Comparison of ENCODE assay signal across 2 cellular contexts in genomic region chr1:22557341-22557950, GRCh38.
TF ChIP-seq lines count a peak whose summit lies in the region.

No MANE protein-coding gene starts in this region.

TF ChIP-seq in IMR-90, 13 proteins besides CTCF, POLR2A, EP300 and RAD21:
- TF ChIP-seq MAFK (IDR thresholded peaks at IDR 0.05; ENCODE audit: low read depth, low read length) = no peak
- no peak for TF ChIP-seq RCOR1 (IDR thresholded peaks at IDR 0.05; ENCODE audit: insufficient replicate concordance, low read length)
- TF ChIP-seq, protein P1, sequence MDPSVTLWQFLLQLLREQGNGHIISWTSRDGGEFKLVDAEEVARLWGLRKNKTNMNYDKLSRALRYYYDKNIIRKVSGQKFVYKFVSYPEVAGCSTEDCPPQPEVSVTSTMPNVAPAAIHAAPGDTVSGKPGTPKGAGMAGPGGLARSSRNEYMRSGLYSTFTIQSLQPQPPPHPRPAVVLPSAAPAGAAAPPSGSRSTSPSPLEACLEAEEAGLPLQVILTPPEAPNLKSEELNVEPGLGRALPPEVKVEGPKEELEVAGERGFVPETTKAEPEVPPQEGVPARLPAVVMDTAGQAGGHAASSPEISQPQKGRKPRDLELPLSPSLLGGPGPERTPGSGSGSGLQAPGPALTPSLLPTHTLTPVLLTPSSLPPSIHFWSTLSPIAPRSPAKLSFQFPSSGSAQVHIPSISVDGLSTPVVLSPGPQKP (IDR thresholded peaks at IDR 0.05; ENCODE audit: borderline replicate concordance, low read depth, low read length) = no peak
- no peak for TF ChIP-seq SMC3 (IDR thresholded peaks at IDR 0.05; ENCODE audit: low read depth, low read length)
- TF ChIP-seq MAZ (IDR thresholded peaks at IDR 0.05; ENCODE audit: borderline replicate concordance, low read depth, low read length) = no peak
- TF ChIP-seq USF2 (IDR thresholded peaks at IDR 0.05; ENCODE audit: low read depth, low read length) = no peak
- no peak for TF ChIP-seq CHD1 (IDR thresholded peaks at IDR 0.05; ENCODE audit: low read depth, low read length)
- TF ChIP-seq CEBPB (IDR thresholded peaks at IDR 0.05; ENCODE audit: low read depth, low read length) = no peak
- TF ChIP-seq NFE2L2 (IDR thresholded peaks at IDR 0.05; ENCODE audit: low read depth, low read length) = no peak
- TF ChIP-seq BHLHE40 (IDR thresholded peaks at IDR 0.05; ENCODE audit: low read depth, low read length) = no peak
- no peak for TF ChIP-seq RFX5 (IDR thresholded peaks at IDR 0.05; ENCODE audit: low read depth, low read length)
- no peak for TF ChIP-seq FOS (IDR thresholded peaks at IDR 0.05; ENCODE audit: low read depth, low read length)
- TF ChIP-seq MXI1 (IDR thresholded peaks at IDR 0.05; ENCODE audit: borderline replicate concordance, low read depth, low read length) = no peak

TF ChIP-seq in HepG2, 621 proteins besides CTCF, POLR2A, EP300 and RAD21:
- TF ChIP-seq HMG20A (CRISPR knock-in tag; IDR thresholded peaks at IDR 0.05; ENCODE audit: borderline replicate concordance) (no peak), ZNF703 (CRISPR knock-in tag; IDR thresholded peaks at IDR 0.05; ENCODE audit: borderline replicate concordance) (no peak), TGIF2 (CRISPR knock-in tag; IDR thresholded peaks at IDR 0.05) (no peak), JUND (CRISPR knock-in tag; IDR thresholded peaks at IDR 0.05) (no peak), FOXP1 (IDR thresholded peaks at IDR 0.05) (no peak), FOXP1 (CRISPR knock-in tag; IDR thresholded peaks at IDR 0.05) (no peak), BCL6 (CRISPR knock-in tag; IDR thresholded peaks at IDR 0.05) (no peak), PRMT3 (CRISPR knock-in tag; IDR thresholded peaks at IDR 0.05; ENCODE audit: borderline replicate concordance, low read depth) (no peak), HOXA7 (CRISPR knock-in tag; IDR thresholded peaks at IDR 0.05) (no peak), MED13 (CRISPR knock-in tag; IDR thresholded peaks at IDR 0.05) (no peak), PLRG1 (conservative IDR thresholded peaks at IDR 0.05) (no peak), ATF7-NPFF (CRISPR knock-in tag; IDR thresholded peaks at IDR 0.05; ENCODE audit: low read depth) (no peak), NAIF1 (CRISPR knock-in tag; IDR thresholded peaks at IDR 0.05; ENCODE audit: borderline replicate concordance) (no peak), MYNN (CRISPR knock-in tag; IDR thresholded peaks at IDR 0.05; ENCODE audit: low read depth) (no peak), FOXO1 (CRISPR knock-in tag; IDR thresholded peaks at IDR 0.05) (no peak), MYC (CRISPR knock-in tag; IDR thresholded peaks at IDR 0.05; ENCODE audit: borderline replicate concordance) (no peak), PAF1 (CRISPR knock-in tag; IDR thresholded peaks at IDR 0.05) (no peak), ZNF552 (CRISPR knock-in tag; IDR thresholded peaks at IDR 0.05; ENCODE audit: borderline replicate concordance) (no peak)
- TF ChIP-seq, protein P2, sequence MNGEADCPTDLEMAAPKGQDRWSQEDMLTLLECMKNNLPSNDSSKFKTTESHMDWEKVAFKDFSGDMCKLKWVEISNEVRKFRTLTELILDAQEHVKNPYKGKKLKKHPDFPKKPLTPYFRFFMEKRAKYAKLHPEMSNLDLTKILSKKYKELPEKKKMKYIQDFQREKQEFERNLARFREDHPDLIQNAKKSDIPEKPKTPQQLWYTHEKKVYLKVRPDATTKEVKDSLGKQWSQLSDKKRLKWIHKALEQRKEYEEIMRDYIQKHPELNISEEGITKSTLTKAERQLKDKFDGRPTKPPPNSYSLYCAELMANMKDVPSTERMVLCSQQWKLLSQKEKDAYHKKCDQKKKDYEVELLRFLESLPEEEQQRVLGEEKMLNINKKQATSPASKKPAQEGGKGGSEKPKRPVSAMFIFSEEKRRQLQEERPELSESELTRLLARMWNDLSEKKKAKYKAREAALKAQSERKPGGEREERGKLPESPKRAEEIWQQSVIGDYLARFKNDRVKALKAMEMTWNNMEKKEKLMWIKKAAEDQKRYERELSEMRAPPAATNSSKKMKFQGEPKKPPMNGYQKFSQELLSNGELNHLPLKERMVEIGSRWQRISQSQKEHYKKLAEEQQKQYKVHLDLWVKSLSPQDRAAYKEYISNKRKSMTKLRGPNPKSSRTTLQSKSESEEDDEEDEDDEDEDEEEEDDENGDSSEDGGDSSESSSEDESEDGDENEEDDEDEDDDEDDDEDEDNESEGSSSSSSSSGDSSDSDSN (CRISPR knock-in tag; IDR thresholded peaks at IDR 0.05) = no peak
- TF ChIP-seq, protein P3, sequence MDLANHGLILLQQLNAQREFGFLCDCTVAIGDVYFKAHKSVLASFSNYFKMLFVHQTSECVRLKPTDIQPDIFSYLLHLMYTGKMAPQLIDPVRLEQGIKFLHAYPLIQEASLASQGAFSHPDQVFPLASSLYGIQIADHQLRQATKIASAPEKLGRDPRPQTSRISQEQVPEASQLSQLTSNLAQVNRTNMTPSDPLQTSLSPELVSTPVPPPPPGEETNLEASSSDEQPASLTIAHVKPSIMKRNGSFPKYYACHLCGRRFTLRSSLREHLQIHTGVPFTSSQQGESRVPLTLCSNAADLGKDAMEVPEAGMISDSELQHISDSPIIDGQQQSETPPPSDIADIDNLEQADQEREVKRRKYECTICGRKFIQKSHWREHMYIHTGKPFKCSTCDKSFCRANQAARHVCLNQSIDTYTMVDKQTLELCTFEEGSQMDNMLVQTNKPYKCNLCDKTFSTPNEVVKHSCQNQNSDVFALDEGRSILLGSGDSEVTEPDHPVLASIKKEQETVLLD (CRISPR knock-in tag; IDR thresholded peaks at IDR 0.05; ENCODE audit: low read depth) = no peak
- TF ChIP-seq, protein P4, sequence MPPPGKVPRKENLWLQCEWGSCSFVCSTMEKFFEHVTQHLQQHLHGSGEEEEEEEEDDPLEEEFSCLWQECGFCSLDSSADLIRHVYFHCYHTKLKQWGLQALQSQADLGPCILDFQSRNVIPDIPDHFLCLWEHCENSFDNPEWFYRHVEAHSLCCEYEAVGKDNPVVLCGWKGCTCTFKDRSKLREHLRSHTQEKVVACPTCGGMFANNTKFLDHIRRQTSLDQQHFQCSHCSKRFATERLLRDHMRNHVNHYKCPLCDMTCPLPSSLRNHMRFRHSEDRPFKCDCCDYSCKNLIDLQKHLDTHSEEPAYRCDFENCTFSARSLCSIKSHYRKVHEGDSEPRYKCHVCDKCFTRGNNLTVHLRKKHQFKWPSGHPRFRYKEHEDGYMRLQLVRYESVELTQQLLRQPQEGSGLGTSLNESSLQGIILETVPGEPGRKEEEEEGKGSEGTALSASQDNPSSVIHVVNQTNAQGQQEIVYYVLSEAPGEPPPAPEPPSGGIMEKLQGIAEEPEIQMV (CRISPR knock-in tag; IDR thresholded peaks at IDR 0.05; ENCODE audit: low read depth) = no peak
